ENCODE assay signal across 15 cellular contexts in genomic region chr2:185934232-185934631, GRCh38.
DNase-seq lines count a peak whose midpoint lies in the region; ATAC-seq and TF ChIP-seq lines count a peak whose summit lies in the region.
"Had no signal": no experiment of that assay in that cellular context is flagged by ENCODE, and none has a peak within 500 bp of the region (broad histone marks: within the 10 kb centered on the region; RNA-seq: fewer than 3 reads in every experiment).

No MANE protein-coding gene starts in this region.

- H2AFZ ChIP-seq in hepatocyte = no peak overlapping the region

- no peaks in the 10 kb centered on the region for H3K9me3 ChIP-seq in hepatocyte (ENCODE audit: low read depth)
- H3K9me3 ChIP-seq: Caco-2 had no signal

- no peaks in the 10 kb centered on the region for H3K4me1 ChIP-seq in hepatocyte (ENCODE audit: insufficient read depth)
- H3K4me1 ChIP-seq: BLaER1 treated with 17β-estradiol and CSF1 and Interleukin-3, amounts not matched to agents 10 nM and 100 nM; Caco-2 had no signal

- no peaks in the 10 kb centered on the region for H3K9me2 ChIP-seq in hepatocyte (replicated peaks; ENCODE audit: insufficient read depth)

- no peaks in the 10 kb centered on the region for H3K36me3 ChIP-seq in hepatocyte (replicated peaks; ENCODE audit: insufficient read depth, low read depth)
- H3K36me3 ChIP-seq: BLaER1 treated with 17β-estradiol and CSF1 and Interleukin-3, amounts not matched to agents 10 nM and 100 nM had no signal

- no peak overlapping the region for H3K27ac ChIP-seq in hepatocyte
- H3K27ac ChIP-seq: BLaER1 treated with 17β-estradiol and CSF1 and Interleukin-3, amounts not matched to agents 10 nM and 100 nM; C4-2B had no signal

- H4K20me1 ChIP-seq in hepatocyte (ENCODE audit: insufficient read depth, poor library complexity, severe bottlenecking) = no peaks in the 10 kb centered on the region
- H4K20me1 ChIP-seq: BLaER1 treated with 17β-estradiol and CSF1 and Interleukin-3, amounts not matched to agents 10 nM and 100 nM had no signal

- ATAC-seq in SK-N-SH treated with all-trans-retinoic acid at 6 μM for 48 hours = no peak
- ATAC-seq: CD8-positive, alpha-beta T cell had no signal

- H3K4me3 ChIP-seq in foreskin fibroblast (ENCODE audit: low read depth in 1 of 2, low read length in 2 of 2) (no peak overlapping the region), hepatocyte (no peak overlapping the region)
- H3K4me3 ChIP-seq: BLaER1 treated with 17β-estradiol and CSF1 and Interleukin-3, amounts not matched to agents 10 nM and 100 nM had no signal

- H3K79me2 ChIP-seq in hepatocyte = no peaks in the 10 kb centered on the region

- 78% methylated on average over 2 of the region's 2 CpGs for WGBS in hepatocyte (ENCODE audit: low lambda C conversion rate, missing lambda C conversion rate)

- H3K27me3 ChIP-seq in hepatocyte = no peaks in the 10 kb centered on the region
- H3K27me3 ChIP-seq: BLaER1 treated with 17β-estradiol and CSF1 and Interleukin-3, amounts not matched to agents 10 nM and 100 nM had no signal

- DNase-seq in SK-N-DZ (ENCODE audit: low spot score) (peak; percentile 38), foreskin fibroblast (no peak), hepatocyte (ENCODE audit: low spot score) (no peak), NCI-H69 (lab: John Stamatoyannopoulos, UW) (no peak)
- DNase-seq: 8988T; ACHN; Caco-2; Calu3; CD4-positive, alpha-beta T cell; CD8-positive, alpha-beta T cell; DMS79 treated with DMSO at 0.1 percent for 48 hours; GF-D8 had no signal

- TF ChIP-seq CTCF in foreskin fibroblast (IDR thresholded peaks at IDR 0.05; ENCODE audit: low read depth, low read length) (no peak), hepatocyte (IDR thresholded peaks at IDR 0.05; ENCODE audit: poor library complexity) (no peak)

- no peak overlapping the region for H3K4me2 ChIP-seq in hepatocyte
- H3K4me2 ChIP-seq: BLaER1 treated with 17β-estradiol and CSF1 and Interleukin-3, amounts not matched to agents 10 nM and 100 nM had no signal

TF ChIP-seq in SK-N-SH treated with all-trans-retinoic acid at 6 μM for 48 hours, 23 proteins besides CTCF, POLR2A, EP300 and RAD21:
- TF ChIP-seq, protein P1, sequence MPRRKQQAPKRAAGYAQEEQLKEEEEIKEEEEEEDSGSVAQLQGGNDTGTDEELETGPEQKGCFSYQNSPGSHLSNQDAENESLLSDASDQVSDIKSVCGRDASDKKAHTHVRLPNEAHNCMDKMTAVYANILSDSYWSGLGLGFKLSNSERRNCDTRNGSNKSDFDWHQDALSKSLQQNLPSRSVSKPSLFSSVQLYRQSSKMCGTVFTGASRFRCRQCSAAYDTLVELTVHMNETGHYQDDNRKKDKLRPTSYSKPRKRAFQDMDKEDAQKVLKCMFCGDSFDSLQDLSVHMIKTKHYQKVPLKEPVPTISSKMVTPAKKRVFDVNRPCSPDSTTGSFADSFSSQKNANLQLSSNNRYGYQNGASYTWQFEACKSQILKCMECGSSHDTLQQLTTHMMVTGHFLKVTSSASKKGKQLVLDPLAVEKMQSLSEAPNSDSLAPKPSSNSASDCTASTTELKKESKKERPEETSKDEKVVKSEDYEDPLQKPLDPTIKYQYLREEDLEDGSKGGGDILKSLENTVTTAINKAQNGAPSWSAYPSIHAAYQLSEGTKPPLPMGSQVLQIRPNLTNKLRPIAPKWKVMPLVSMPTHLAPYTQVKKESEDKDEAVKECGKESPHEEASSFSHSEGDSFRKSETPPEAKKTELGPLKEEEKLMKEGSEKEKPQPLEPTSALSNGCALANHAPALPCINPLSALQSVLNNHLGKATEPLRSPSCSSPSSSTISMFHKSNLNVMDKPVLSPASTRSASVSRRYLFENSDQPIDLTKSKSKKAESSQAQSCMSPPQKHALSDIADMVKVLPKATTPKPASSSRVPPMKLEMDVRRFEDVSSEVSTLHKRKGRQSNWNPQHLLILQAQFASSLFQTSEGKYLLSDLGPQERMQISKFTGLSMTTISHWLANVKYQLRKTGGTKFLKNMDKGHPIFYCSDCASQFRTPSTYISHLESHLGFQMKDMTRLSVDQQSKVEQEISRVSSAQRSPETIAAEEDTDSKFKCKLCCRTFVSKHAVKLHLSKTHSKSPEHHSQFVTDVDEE (CRISPR knock-in tag; IDR thresholded peaks at IDR 0.05) = no peak
- TF ChIP-seq ZFP3 (CRISPR knock-in tag; IDR thresholded peaks at IDR 0.05) (no peak), TCF4 (CRISPR knock-in tag; IDR thresholded peaks at IDR 0.05; ENCODE audit: borderline replicate concordance) (peak; percentile 47; the same call in 1 of the 2 replicates)
